Comparison of ENCODE assay signal across 8 cellular contexts in genomic region chrX:1493877-1494510, GRCh38. TPM values are rescaled to one million over a fixed set of nuclear protein-coding genes. Genes with fewer than 3 reads are reported as not detected.
A peak's percentile ranks its signal among the peaks of the same experiment; 100 is the strongest.
DNase-seq lines count a peak whose midpoint lies in the region; ATAC-seq and TF ChIP-seq lines count a peak whose summit lies in the region.

No MANE protein-coding gene starts in this region.

- peaks cover 16% of the 10 kb centered on the region for H3K27me3 Mint-ChIP-seq in WTC11 (ENCODE audit: low read depth)
- no peaks in the 10 kb centered on the region for H3K27me3 Mint-ChIP-seq in natural killer cell treated with Interleukin-12 subunit alpha and Interleukin-12 subunit beta and Interleukin-15 and Interleukin-18, amount 100 ng/mL, for 72 hours

- H3K9me3 Mint-ChIP-seq in WTC11: peaks cover 19% of the 10 kb centered on the region
- peaks cover 6% of the 10 kb centered on the region for H3K9me3 Mint-ChIP-seq in natural killer cell treated with Interleukin-12 subunit alpha and Interleukin-12 subunit beta and Interleukin-15 and Interleukin-18, amount 100 ng/mL, for 72 hours

- DNase-seq in GF-D8 (lab: John Stamatoyannopoulos, UW) (peak; percentile 75), WTC11 (ENCODE audit: low spot score) (no peak), AG08396 (ENCODE audit: low spot score) (no peak), midbrain (lab: John Stamatoyannopoulos, UW) (no peak)
- no peak for DNase-seq in natural killer cell treated with Interleukin-12 subunit alpha and Interleukin-12 subunit beta and Interleukin-15 and Interleukin-18, amount 100 ng/mL, for 72 hours (ENCODE audit: low spot score)
- DNase-seq in activated CD4-positive, alpha-beta T cell treated with anti-CD3 and anti-CD28 coated beads, Interleukin-2, amount 50 U/mL, for 48 hours: no peak

- H3K27ac Mint-ChIP-seq in WTC11: no peak overlapping the region
- H3K27ac Mint-ChIP-seq in natural killer cell treated with Interleukin-12 subunit alpha and Interleukin-12 subunit beta and Interleukin-15 and Interleukin-18, amount 100 ng/mL, for 72 hours: peak overlapping the region; percentile 51 to 80

- H3K36me3 Mint-ChIP-seq in WTC11: peaks cover 15% of the 10 kb centered on the region
- H3K36me3 Mint-ChIP-seq in natural killer cell treated with Interleukin-12 subunit alpha and Interleukin-12 subunit beta and Interleukin-15 and Interleukin-18, amount 100 ng/mL, for 72 hours: peaks cover 11% of the 10 kb centered on the region

- ATAC-seq in GM19438 (IDR thresholded peaks at IDR 0.05; ENCODE audit: low read depth, unreplicated experiment): peak; percentile 57
- ATAC-seq in HG03378 (IDR thresholded peaks at IDR 0.05; ENCODE audit: unreplicated experiment): peak; percentile 58
- peak; percentile 38 for ATAC-seq in WTC11
- ATAC-seq in natural killer cell treated with Interleukin-12 subunit alpha and Interleukin-12 subunit beta and Interleukin-15 and Interleukin-18, amount 100 ng/mL, for 72 hours: peak; percentile 18 to 33

- POLR2A ChIA-PET in WTC11 (lab: Charles Lee): no interaction called here

- peaks cover 9% of the 10 kb centered on the region for H3K4me1 Mint-ChIP-seq in WTC11
- H3K4me1 Mint-ChIP-seq in natural killer cell treated with Interleukin-12 subunit alpha and Interleukin-12 subunit beta and Interleukin-15 and Interleukin-18, amount 100 ng/mL, for 72 hours (ENCODE audit: low read depth in 2 of 2): peaks cover 14 to 34% of the 10 kb centered on the region in 2 donors

- TF ChIP-seq CTCF in WTC11 (IDR thresholded peaks at IDR 0.05): no peak

- H3K4me3 Mint-ChIP-seq in WTC11: peak overlapping the region; percentile 14
- H3K4me3 Mint-ChIP-seq in natural killer cell treated with Interleukin-12 subunit alpha and Interleukin-12 subunit beta and Interleukin-15 and Interleukin-18, amount 100 ng/mL, for 72 hours: no peak overlapping the region

- CTCF ChIA-PET in WTC11 (lab: Charles Lee): no interaction called here

TF ChIP-seq in WTC11, 78 proteins besides CTCF, POLR2A, EP300 and RAD21:
- TF ChIP-seq ZNF532 (CRISPR knock-in tag; IDR thresholded peaks at IDR 0.05; ENCODE audit: borderline replicate concordance): no peak

RNA-seq across cellular contexts. Expression of gene ASMTL, which starts 41.3 kb away (rescaled TPM):
- total RNA-seq in WTC11 (2021): 70.6 to 88.2 TPM (median 83.1 TPM) in 3 replicates
- 10 to 100 TPM; 84.8 to 94.2 TPM for total RNA-seq in natural killer cell treated with Interleukin-12 subunit alpha and Interleukin-12 subunit beta and Interleukin-15 and Interleukin-18, amount 100 ng/mL, for 72 hours

RNA-seq across cellular contexts. Expression of gene P2RY8, which starts 43.0 kb away (rescaled TPM):
- 0.32 to 0.37 TPM (median 0.32 TPM) in 3 replicates for total RNA-seq in WTC11 (2021)
- 10 to 100 TPM; 19.5 to 59.1 TPM for total RNA-seq in natural killer cell treated with Interleukin-12 subunit alpha and Interleukin-12 subunit beta and Interleukin-15 and Interleukin-18, amount 100 ng/mL, for 72 hours

Comparison
In these comparisons a context has a peak if more than half of its experiments do, and no peak if none do; other contexts are left out.
1. RNA of gene P2RY8, which starts 43.0 kb away (total RNA-seq): 19.5 to 59.1 TPM in natural killer cell treated with Interleukin-12 subunit alpha and Interleukin-12 subunit beta and Interleukin-15 and Interleukin-18, amount 100 ng/mL, for 72 hours; 0.32 to 0.37 TPM in WTC11; every median in the first group is over 10 times any median in the second.
2. Peak in every context shown above with its lines, with median percentiles within 50 percentile points of each other: ATAC-seq.